ENCODE assay signal across 8 cellular contexts in genomic region chr3:173396191-173397041, GRCh38. TPM values are rescaled to one million over a fixed set of nuclear protein-coding genes. Genes with fewer than 3 reads are reported as not detected.
DNase-seq lines count a peak whose midpoint lies in the region; ATAC-seq and TF ChIP-seq lines count a peak whose summit lies in the region.

No MANE protein-coding gene starts in this region.

- no peak for ATAC-seq in CD8-positive, alpha-beta T cell
- no peak for ATAC-seq in GM18867 (IDR thresholded peaks at IDR 0.05; ENCODE audit: unreplicated experiment)
- ATAC-seq in GM18868 (IDR thresholded peaks at IDR 0.05; ENCODE audit: unreplicated experiment), result no peak
- ATAC-seq in HG02763 (IDR thresholded peaks at IDR 0.05; ENCODE audit: unreplicated experiment), result no peak

- no peaks in the 10 kb centered on the region for H3K9me3 ChIP-seq in CD8-positive, alpha-beta T cell (ENCODE audit: low read length)
- H3K9me3 ChIP-seq in HUES64 (ENCODE audit: insufficient read depth, low read depth, low read length), result no peaks in the 10 kb centered on the region
- H3K9me3 ChIP-seq in hepatocyte (ENCODE audit: low read depth), result no peaks in the 10 kb centered on the region
- H3K9me3 ChIP-seq in sigmoid colon, result no peaks in the 10 kb centered on the region

- no peak overlapping the region for H3K27ac ChIP-seq in CD8-positive, alpha-beta T cell (ENCODE audit: low read depth, low read length)
- H3K27ac ChIP-seq in HUES64 (ENCODE audit: low read depth, low read length), result no peak overlapping the region
- H3K27ac ChIP-seq in hepatocyte, result peak overlapping the region; percentile 85
- peak overlapping the region; percentile 86 to 94 (median 90) for H3K27ac ChIP-seq in sigmoid colon

- no peaks in the 10 kb centered on the region for H3K36me3 Mint-ChIP-seq in CD8-positive, alpha-beta T cell
- H3K36me3 Mint-ChIP-seq in activated CD4-positive, alpha-beta memory T cell treated with anti-CD3 and anti-CD28 coated beads, Interleukin-2, amount 10 ng/mL, durations not matched to agents 7 days and 5 days (ENCODE audit: low read depth), result no peaks in the 10 kb centered on the region

- peak overlapping the region; percentile 57 for H2AFZ ChIP-seq in hepatocyte

- TF ChIP-seq EP300 in sigmoid colon (IDR thresholded peaks at IDR 0.05), result no peak

- intact Hi-C loops in CD8-positive, alpha-beta T cell (cut with DNase I, micrococcal nuclease), result no loop called here
- intact Hi-C loops in sigmoid colon (cut with DNase I), result loop anchor here (2.0 to 5.0 kb wide), 2 partner anchors 156 to 1044 kb away; no protein-coding TSS in a partner anchor

- H3K9ac ChIP-seq in HUES64 (ENCODE audit: low read depth, low read length), result no peak overlapping the region

- peak overlapping the region; percentile 92 for H3K4me2 ChIP-seq in hepatocyte

- no peak for TF ChIP-seq POLR2A in sigmoid colon (IDR thresholded peaks at IDR 0.05)

- H4K20me1 ChIP-seq in hepatocyte (ENCODE audit: insufficient read depth, poor library complexity, severe bottlenecking), result no peaks in the 10 kb centered on the region

- CTCF ChIA-PET in CD8-positive, alpha-beta T cell (lab: Charles Lee), result interaction anchor here (0.8 kb wide), 1 partner anchor 97 kb away, joined by 3 read pairs; no protein-coding TSS in a partner anchor
- CTCF ChIA-PET in activated CD4-positive, alpha-beta memory T cell treated with anti-CD3 and anti-CD28 coated beads, Interleukin-2, amount 10 ng/mL, durations not matched to agents 7 days and 5 days (lab: Charles Lee), result no interaction called here

- under 1% methylated on average over 24 of the region's 29 CpGs for WGBS in HUES64
- 1% methylated on average over 29 of the region's 29 CpGs for WGBS in hepatocyte (ENCODE audit: low lambda C conversion rate, missing lambda C conversion rate)
- 1% methylated on average over 29 of the region's 29 CpGs for WGBS in sigmoid colon, 2 donors

- H3K4me1 ChIP-seq in CD8-positive, alpha-beta T cell (ENCODE audit: insufficient read depth, low read length), result peaks cover 18% of the 10 kb centered on the region
- H3K4me1 ChIP-seq in HUES64 (ENCODE audit: insufficient read depth, low read length) (peaks cover 21% of the 10 kb centered on the region), hepatocyte (ENCODE audit: insufficient read depth) (no peaks in the 10 kb centered on the region), sigmoid colon (peaks cover 0 to 25% (median 16%) of the 10 kb centered on the region in 4 donors)

- no peaks in the 10 kb centered on the region for H3K79me2 ChIP-seq in hepatocyte

- no peak overlapping the region for H3K27ac Mint-ChIP-seq in CD8-positive, alpha-beta T cell
- H3K27ac Mint-ChIP-seq in activated CD4-positive, alpha-beta memory T cell treated with anti-CD3 and anti-CD28 coated beads, Interleukin-2, amount 10 ng/mL, durations not matched to agents 7 days and 5 days, result no peak overlapping the region

- H3K36me3 ChIP-seq in CD8-positive, alpha-beta T cell (ENCODE audit: insufficient read depth, low read length), result no peaks in the 10 kb centered on the region
- H3K36me3 ChIP-seq in HUES64 (ENCODE audit: insufficient read depth, low read length) (no peaks in the 10 kb centered on the region), hepatocyte (replicated peaks; ENCODE audit: insufficient read depth, low read depth) (no peaks in the 10 kb centered on the region), sigmoid colon (no peaks in the 10 kb centered on the region)

- peaks cover 55% of the 10 kb centered on the region for H3K27me3 Mint-ChIP-seq in CD8-positive, alpha-beta T cell (ENCODE audit: low read depth)
- peaks cover 58% of the 10 kb centered on the region for H3K27me3 Mint-ChIP-seq in activated CD4-positive, alpha-beta memory T cell treated with anti-CD3 and anti-CD28 coated beads, Interleukin-2, amount 10 ng/mL, durations not matched to agents 7 days and 5 days

- H3K9me3 Mint-ChIP-seq in CD8-positive, alpha-beta T cell, result peaks cover 2% of the 10 kb centered on the region
- no peaks in the 10 kb centered on the region for H3K9me3 Mint-ChIP-seq in activated CD4-positive, alpha-beta memory T cell treated with anti-CD3 and anti-CD28 coated beads, Interleukin-2, amount 10 ng/mL, durations not matched to agents 7 days and 5 days

- H3K4me3 ChIP-seq in CD8-positive, alpha-beta T cell (ENCODE audit: low read depth, low read length), result peak overlapping the region; percentile 20
- H3K4me3 ChIP-seq in HUES64 (ENCODE audit: low read length) (peak overlapping the region; percentile 92), hepatocyte (peak overlapping the region; percentile 76), sigmoid colon (peak overlapping the region; percentile 75 to 92 (median 80))

- H3K4me1 Mint-ChIP-seq in CD8-positive, alpha-beta T cell (ENCODE audit: low read depth), result peaks cover 30% of the 10 kb centered on the region
- H3K4me1 Mint-ChIP-seq in activated CD4-positive, alpha-beta memory T cell treated with anti-CD3 and anti-CD28 coated beads, Interleukin-2, amount 10 ng/mL, durations not matched to agents 7 days and 5 days, result peaks cover 25% of the 10 kb centered on the region

- peaks cover 11% of the 10 kb centered on the region for H3K27me3 ChIP-seq in CD8-positive, alpha-beta T cell (ENCODE audit: insufficient read depth, low read length)
- H3K27me3 ChIP-seq in HUES64 (ENCODE audit: insufficient read depth, low read length) (peaks cover 40% of the 10 kb centered on the region), hepatocyte (peaks cover 44% of the 10 kb centered on the region), sigmoid colon (peaks cover 0 to 4% (median 0%) of the 10 kb centered on the region in 3 donors)

- no peak for DNase-seq in CD8-positive, alpha-beta T cell
- no peak for DNase-seq in activated CD4-positive, alpha-beta memory T cell treated with anti-CD3 and anti-CD28 coated beads, Interleukin-2, amount 10 ng/mL, durations not matched to agents 7 days and 5 days
- DNase-seq in hepatocyte (ENCODE audit: low spot score), result peak; percentile 16
- no peak for DNase-seq in sigmoid colon

- peak overlapping the region; percentile 73 for H3K4me3 Mint-ChIP-seq in CD8-positive, alpha-beta T cell
- H3K4me3 Mint-ChIP-seq in activated CD4-positive, alpha-beta memory T cell treated with anti-CD3 and anti-CD28 coated beads, Interleukin-2, amount 10 ng/mL, durations not matched to agents 7 days and 5 days, result peak overlapping the region; percentile 64

- POLR2A ChIA-PET in CD8-positive, alpha-beta T cell (lab: Charles Lee), result no interaction called here
- POLR2A ChIA-PET in activated CD4-positive, alpha-beta memory T cell treated with anti-CD3 and anti-CD28 coated beads, Interleukin-2, amount 10 ng/mL, durations not matched to agents 7 days and 5 days (lab: Charles Lee), result no interaction called here

- no peaks in the 10 kb centered on the region for H3K9me2 ChIP-seq in hepatocyte (replicated peaks; ENCODE audit: insufficient read depth)

- TF ChIP-seq CTCF in CD8-positive, alpha-beta T cell (IDR thresholded peaks at IDR 0.05), result no peak
- no peak for TF ChIP-seq CTCF in hepatocyte (IDR thresholded peaks at IDR 0.05; ENCODE audit: poor library complexity)
- no peak for TF ChIP-seq CTCF in sigmoid colon (IDR thresholded peaks at IDR 0.05)

RNA-seq across cellular contexts. Expression of gene NLGN1, which starts 1.1 kb away (rescaled TPM):
- total RNA-seq in CD8-positive, alpha-beta T cell, result not detected
- 8.2 TPM for polyA plus RNA-seq in HUES64 (2013, experiment 1 of 2)
- polyA plus RNA-seq in HUES64 (2013, experiment 2 of 2), result 10.8 TPM
- not detected for total RNA-seq in activated CD4-positive, alpha-beta memory T cell treated with anti-CD3 and anti-CD28 coated beads, Interleukin-2, amount 10 ng/mL, durations not matched to agents 7 days and 5 days
- total RNA-seq in hepatocyte, result 8.5 and 11.2 TPM in 2 replicates
- polyA plus RNA-seq in hepatocyte, result 2.0 and 5.1 TPM in 2 replicates
- total RNA-seq in sigmoid colon, result 10 to 100 TPM; 28.1 to 33.5 (median 29.3) TPM
- polyA plus RNA-seq in sigmoid colon, result under 1 TPM in 2 of 3 donors, not detected in 1; under 0.01 to 0.60 TPM

Comparison
In these comparisons a context has a peak if more than half of its experiments do, and no peak if none do; other contexts are left out.
1. H3K27ac ChIP-seq: peak in hepatocyte (single experiment) and sigmoid colon (4 of 4); none in CD8-positive, alpha-beta T cell (single experiment) and HUES64 (single experiment).
2. H3K4me3 ChIP-seq: peak in every context shown above with its lines; median percentile 92 in HUES64; 80 in sigmoid colon; 76 in hepatocyte; 20 in CD8-positive, alpha-beta T cell.